ENCODE assay signal across 8 cellular contexts in genomic region chr1:109193653-109194590, GRCh38. TPM values are rescaled to one million over a fixed set of nuclear protein-coding genes. Genes with fewer than 3 reads are reported as not detected.
A peak's percentile ranks its signal among the peaks of the same experiment; 100 is the strongest.
DNase-seq lines count a peak whose midpoint lies in the region; ATAC-seq and TF ChIP-seq lines count a peak whose summit lies in the region.

No MANE protein-coding gene starts in this region.

- no peak for ATAC-seq in HG03175 (IDR thresholded peaks at IDR 0.05; ENCODE audit: unreplicated experiment)
- ATAC-seq in HG02884 (IDR thresholded peaks at IDR 0.05; ENCODE audit: unreplicated experiment) = no peak

- H3K4me1 Mint-ChIP-seq in CD14-positive monocyte = peaks cover 16% of the 10 kb centered on the region

- H4K20me1 ChIP-seq in smooth muscle cell (ENCODE audit: low read depth) = no peaks in the 10 kb centered on the region

- H3K9ac ChIP-seq in smooth muscle cell (ENCODE audit: low read depth) = no peak overlapping the region

- H3K9me3 ChIP-seq in smooth muscle cell (replicated peaks; ENCODE audit: low read depth) = no peaks in the 10 kb centered on the region

- peak overlapping the region in 2 of 7 donors; percentile 4 to 75 for H3K27ac Mint-ChIP-seq in CD14-positive monocyte

- H3K36me3 Mint-ChIP-seq in CD14-positive monocyte = no peaks in the 10 kb centered on the region

- no peak overlapping the region for H3K4me2 ChIP-seq in smooth muscle cell

- H3K27ac ChIP-seq in smooth muscle cell (ENCODE audit: low read depth) = no peak overlapping the region

- H2AFZ ChIP-seq in smooth muscle cell (ENCODE audit: low read depth) = peak overlapping the region; percentile 55

- 62% methylated on average over 14 of the region's 14 CpGs for WGBS in smooth muscle cell (ENCODE audit: low lambda C conversion rate)

- no peak for DNase-seq in CD14-positive monocyte (ENCODE audit: low spot score)
- DNase-seq in GM19240 (ENCODE audit: insufficient read length, low spot score) = peak; percentile 71
- DNase-seq in NCI-H510A treated with DMSO at 0.1 percent for 48 hours (lab: John Stamatoyannopoulos, UW) = peak; percentile 26
- DNase-seq in activated CD8-positive, alpha-beta memory T cell treated with anti-CD3 and anti-CD28 coated beads for 48 hours (ENCODE audit: low read depth in 2 of 3, low spot score in 2 of 3) = peak in 2 of 3 experiments; percentile 43 to 54
- no peak for DNase-seq in fibroblast of mammary gland (ENCODE audit: low read depth)
- DNase-seq in smooth muscle cell (lab: John Stamatoyannopoulos, UW; ENCODE audit: unreplicated experiment) = no peak

- H3K4me1 ChIP-seq in smooth muscle cell (ENCODE audit: low read depth) = peaks cover 10% of the 10 kb centered on the region

- TF ChIP-seq CTCF in CD14-positive monocyte (IDR thresholded peaks at IDR 0.05) (peak; percentile 92), fibroblast of mammary gland (conservative IDR thresholded peaks at IDR 0.05; ENCODE audit: control insufficient read depth, insufficient read depth, low read depth, low read length) (peak; percentile 57), smooth muscle cell (IDR thresholded peaks at IDR 0.05; ENCODE audit: borderline replicate concordance, insufficient read depth, poor library complexity, severe bottlenecking) (peak; percentile 46)

- no peaks in the 10 kb centered on the region for H3K79me2 ChIP-seq in smooth muscle cell (ENCODE audit: low read depth)

- H3K4me3 ChIP-seq in fibroblast of mammary gland (ENCODE audit: control insufficient read depth, low read depth, low read length) = no peak overlapping the region
- no peak overlapping the region for H3K4me3 ChIP-seq in smooth muscle cell

- peaks cover 0 to 2% (median 0%) of the 10 kb centered on the region in 7 donors for H3K9me3 Mint-ChIP-seq in CD14-positive monocyte

- H3F3A ChIP-seq in smooth muscle cell (ENCODE audit: low read depth) = peaks cover 13% of the 10 kb centered on the region

- H3K27me3 Mint-ChIP-seq in CD14-positive monocyte (ENCODE audit: low read depth in 3 of 3) = peaks cover 10 to 18% (median 18%) of the 10 kb centered on the region in 3 donors

- H3K27me3 ChIP-seq in smooth muscle cell (ENCODE audit: low read depth) = no peaks in the 10 kb centered on the region

- H3K36me3 ChIP-seq in smooth muscle cell (ENCODE audit: low read depth) = no peaks in the 10 kb centered on the region

- H3K4me3 Mint-ChIP-seq in CD14-positive monocyte = peak overlapping the region in 1 of 2 donors; percentile 15

- intact Hi-C loops in CD14-positive monocyte (cut with micrococcal nuclease) = loop anchor here in 1 of 2 donors (10.0 kb wide), 1 partner anchor 169 kb away; no protein-coding TSS in a partner anchor

RNA-seq across cellular contexts. Expression of gene SARS1, which starts 19.8 kb away (rescaled TPM):
- polyA plus RNA-seq in CD14-positive monocyte (100 to 1,000 TPM in 1 of 2 donors, 10 to 100 TPM in 1; 99.1 to 107 TPM), smooth muscle cell (165 and 176 TPM in 2 replicates)
- 157 and 164 TPM in 2 replicates for total RNA-seq in smooth muscle cell

RNA-seq across cellular contexts. Expression of gene CELSR2, which starts 55.4 kb away (rescaled TPM):
- under 1 TPM; 0.03 to 0.04 TPM for polyA plus RNA-seq in CD14-positive monocyte
- 2.9 and 3.6 TPM in 2 replicates for total RNA-seq in smooth muscle cell
- polyA plus RNA-seq in smooth muscle cell = 1.8 and 5.1 TPM in 2 replicates

Comparison
In these comparisons a context has a peak if more than half of its experiments do, and no peak if none do; other contexts are left out.
1. DNase-seq: peak in GM19240 (single experiment), NCI-H510A treated with DMSO at 0.1 percent for 48 hours (single experiment) and activated CD8-positive, alpha-beta memory T cell treated with anti-CD3 and anti-CD28 coated beads for 48 hours (2 of 3); none in CD14-positive monocyte (single experiment), fibroblast of mammary gland (single experiment) and smooth muscle cell (single experiment).
2. Peak in every context shown above with its lines, with median percentiles within 50 percentile points of each other: CTCF ChIP-seq.